In genomic region chrX:114051667-114052315, GRCh38 we compare ENCODE assay signal across 1 cellular context.
TF ChIP-seq lines count a peak whose summit lies in the region.

No MANE protein-coding gene starts in this region.

TF ChIP-seq in WTC11, 78 proteins besides CTCF, POLR2A, EP300 and RAD21 (continued from another document):
- TF ChIP-seq PRDM15 (CRISPR knock-in tag; IDR thresholded peaks at IDR 0.05) = no peak
- TF ChIP-seq JAZF1 (CRISPR knock-in tag; IDR thresholded peaks at IDR 0.05) = no peak
- no peak for TF ChIP-seq SP1 (CRISPR knock-in tag; conservative IDR thresholded peaks at IDR 0.05)
- TF ChIP-seq PRRX2 (CRISPR knock-in tag; IDR thresholded peaks at IDR 0.05) = 0 out of 2 replicates have a peak, but pooled peaks have one; percentile 4
